ENCODE assay signal across 34 cellular contexts in the genomic region with DNA sequence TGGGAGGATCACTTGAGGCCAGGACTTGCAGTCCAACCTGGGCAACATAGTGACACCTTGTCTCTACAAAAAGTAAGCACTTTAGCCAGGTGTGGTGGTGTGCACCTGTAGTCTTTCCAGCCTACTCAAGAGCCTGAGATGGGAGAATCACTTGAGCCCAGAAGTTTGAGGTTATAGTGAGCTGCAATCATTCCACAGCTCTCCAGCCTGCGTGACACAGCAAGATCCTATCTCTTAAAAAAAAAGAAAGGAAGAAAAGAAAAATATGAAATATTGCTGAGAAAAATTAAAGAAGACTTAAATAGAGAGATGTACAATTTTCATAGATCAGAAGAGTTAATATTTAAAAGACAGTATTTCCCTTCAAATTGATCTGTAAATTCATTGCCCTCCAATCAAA.
"Had no signal": no experiment of that assay in that cellular context is flagged by ENCODE, and none has a peak within 500 bp of the region (broad histone marks: within the 10 kb centered on the region; RNA-seq: fewer than 3 reads in every experiment).

No MANE protein-coding gene starts in this region.

- H3K9me3 ChIP-seq: adrenal gland, body of pancreas, breast epithelium had no signal

- H3K4me1 ChIP-seq: adrenal gland, body of pancreas, breast epithelium had no signal

- H3K4me3 ChIP-seq: adrenal gland, body of pancreas, breast epithelium had no signal

- H3K27ac ChIP-seq: adrenal gland, body of pancreas, brain microvascular endothelial cell, breast epithelium, VCaP had no signal

- FAIRE-seq: astrocyte, TTC549 had no signal

- DNase-seq: activated B cell treated with CpG ODN at 0.5 μM for 24 hours; activated CD4-positive, alpha-beta memory T cell treated with anti-CD3 and anti-CD28 coated beads for 36 hours; activated CD4-positive, alpha-beta T cell treated with anti-CD3 and anti-CD28 coated beads for 4 hours; activated CD4-positive, alpha-beta T cell treated with anti-CD3 and anti-CD28 coated beads, Interleukin-2, amount 10 ng/mL, durations not matched to agents 24 days and 14 days; activated CD4-positive, alpha-beta T cell treated with anti-CD3 and anti-CD28 coated beads, Interleukin-2, amount 50 U/mL, for 1 hour; activated CD4-positive, alpha-beta T cell treated with anti-CD3 and anti-CD28 coated beads, Interleukin-2, amount 50 U/mL, for 4 hours; activated CD4-positive, CD25-positive, alpha-beta regulatory T cell treated with anti-CD3 and anti-CD28 coated beads, Interleukin-2, amount 50 U/mL, for 72 hours; activated CD8-positive, alpha-beta memory T cell treated with anti-CD3 and anti-CD28 coated beads, Interleukin-2, amount 50 U/mL, for 4 hours; activated CD8-positive, alpha-beta T cell treated with anti-CD3 and anti-CD28 coated beads for 36 hours; activated effector memory CD4-positive, alpha-beta T cell treated with anti-CD3 and anti-CD28 coated beads, Interleukin-2, amount 50 U/mL, for 16 hours; activated gamma-delta T cell treated with Interleukin-2 at 50 U/mL for 16 hours; activated naive CD4-positive, alpha-beta T cell; activated naive CD4-positive, alpha-beta T cell treated with anti-CD3 and anti-CD28 coated beads for 36 hours; activated naive CD4-positive, alpha-beta T cell treated with anti-CD3 and anti-CD28 coated beads, Interleukin-2, amount 50 U/mL, for 16 hours; activated naive CD8-positive, alpha-beta T cell treated with anti-CD3 and anti-CD28 coated beads for 36 hours; activated T-cell treated with anti-CD3 and anti-CD28 coated beads for 4 hours; activated T-cell treated with anti-CD3 and anti-CD28 coated beads, Interleukin-2, amount 50 U/mL, for 1 hour; activated T-cell treated with anti-CD3 and anti-CD28 coated beads, Interleukin-2, amount 50 U/mL, for 4 hours; activated T-cell treated with anti-CD3 and anti-CD28 coated beads, Interleukin-2, amount 50 U/mL, for 72 hours; adrenal gland; amniotic stem cell; aorta; body of pancreas; brain microvascular endothelial cell; central memory CD4-positive, alpha-beta T cell; T-helper 1 cell; T-helper 2 cell; T-helper 9 cell had no signal

- ATAC-seq: activated CD8-positive, alpha-beta T cell treated with anti-CD3 and anti-CD28 coated beads for 36 hours; activated naive CD4-positive, alpha-beta T cell treated with anti-CD3 and anti-CD28 coated beads, Interleukin-2, amount 50 U/mL, for 72 hours; activated T-cell treated with anti-CD3 and anti-CD28 coated beads, Interleukin-2, amount 50 U/mL, for 4 hours; activated T-cell treated with anti-CD3 and anti-CD28 coated beads, Interleukin-2, amount 50 U/mL, for 72 hours; activated T-helper 17 cell treated with anti-CD3 and anti-CD28 coated beads, Interleukin-2, amount 50 U/mL, for 72 hours; body of pancreas had no signal

- H3K36me3 ChIP-seq: adrenal gland, brain microvascular endothelial cell, breast epithelium had no signal

- H3K27me3 ChIP-seq: adrenal gland, body of pancreas, brain microvascular endothelial cell, breast epithelium had no signal
